Comparison of ENCODE assay signal across 8 cellular contexts in the genomic region with DNA sequence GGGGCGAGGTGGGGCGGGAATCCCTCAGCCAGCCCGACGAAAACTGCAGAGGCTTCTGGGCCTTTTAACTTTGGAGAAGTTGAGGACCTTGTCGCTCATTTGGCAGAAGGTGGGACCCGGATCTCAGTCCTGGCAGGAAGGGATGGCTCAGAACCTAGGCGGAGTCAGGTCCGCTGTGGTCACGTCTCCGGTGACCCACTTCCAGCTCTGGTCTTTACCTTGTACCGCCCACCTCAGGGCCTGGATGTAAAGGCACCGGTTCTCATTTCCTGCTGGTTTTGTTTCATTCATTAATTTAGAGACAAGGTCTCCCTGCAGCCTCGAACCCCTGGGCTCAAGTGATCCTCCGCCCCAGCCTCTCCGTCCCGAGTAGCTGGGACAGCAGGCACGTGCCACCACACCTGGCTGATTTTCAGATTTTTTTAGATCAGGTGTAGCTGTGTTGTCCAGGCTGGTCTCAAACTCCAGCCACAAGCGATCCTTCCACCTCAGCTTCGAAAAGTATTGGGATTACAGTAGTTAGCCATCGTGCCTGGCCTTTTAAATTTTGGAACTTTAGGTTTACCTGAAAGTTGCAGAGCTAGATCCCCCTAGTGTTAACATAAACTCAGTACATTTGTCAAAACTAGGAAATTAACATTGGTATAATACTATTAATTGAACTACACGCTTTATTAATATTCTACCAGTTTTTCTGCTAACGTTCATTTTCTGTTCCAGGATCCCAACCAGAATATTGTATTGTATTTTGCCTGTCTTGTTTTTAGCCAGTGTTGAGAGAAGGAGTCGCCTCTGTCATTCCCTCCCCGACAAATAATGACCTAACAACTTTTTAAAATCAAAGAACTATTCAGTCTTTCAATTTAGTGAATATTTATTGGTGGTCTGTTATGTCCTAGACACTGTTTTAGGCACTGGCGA. TPM values are rescaled to one million over a fixed set of nuclear protein-coding genes. Genes with fewer than 3 reads are reported as not detected.
DNase-seq lines count a peak whose midpoint lies in the region; ATAC-seq lines count a peak whose summit lies in the region.

No MANE protein-coding gene starts in this region.

- WGBS in trophoblast cell (ENCODE audit: extremely low coverage, insufficient coverage, insufficient read length) = no CpG with 5 or more reads among the region's 25 CpGs

- POLR2A ChIA-PET in CD4-positive, alpha-beta memory T cell (lab: Charles Lee; ENCODE audit: partially characterized antibody) = interaction anchor here (0.9 to 3.8 kb wide), 9 partner anchors 9 to 88 kb away, joined by 3 to 102 read pairs (median 5); partner anchors contain the start of genes C18orf54, MBD2 and STARD6

- peak in 4 of 5 donors; percentile 37 to 45 (median 40) for DNase-seq in CD4-positive, alpha-beta memory T cell
- peak; percentile 90 for DNase-seq in OCI-M1 (lab: John Stamatoyannopoulos, UW)
- peak; percentile 63 for DNase-seq in activated naive CD4-positive, alpha-beta T cell treated with Interleukin-2 at 50 U/mL for 16 hours
- no peak for DNase-seq in Right ventricle myocardium inferior (ENCODE audit: missing footprints)
- DNase-seq in trophoblast cell = peak; percentile 76 to 80
- DNase-seq in amniotic stem cell (lab: John Stamatoyannopoulos, UW) = no peak

- peak overlapping the region; percentile 92 for H2AK5ac ChIP-seq in trophoblast cell (ENCODE audit: low read length)

- H2BK5ac ChIP-seq in trophoblast cell (ENCODE audit: low read depth, low read length, poor library complexity) = peak overlapping the region; percentile 98

- H3K4me3 Mint-ChIP-seq in CD4-positive, alpha-beta memory T cell = peak overlapping the region; percentile 90 to 98 (median 93)

- peak overlapping the region; percentile 83 for H3K9ac ChIP-seq in trophoblast cell (ENCODE audit: low read length)

- intact Hi-C loops in CD4-positive, alpha-beta memory T cell (cut with micrococcal nuclease) = loop anchor here (1.0 kb wide), 4 partner anchors 46 to 151 kb away; partner anchors contain the start of genes C18orf54, MBD2 and STARD6
- intact Hi-C loops in Right ventricle myocardium inferior (cut with DNase I) = loop anchor here (1.0 to 10.0 kb wide), 2 partner anchors 46 to 115 kb away; partner anchors contain the start of gene MBD2

- peak overlapping the region; percentile 88 to 100 (median 99) for H3K27ac Mint-ChIP-seq in CD4-positive, alpha-beta memory T cell

- CTCF ChIA-PET in CD4-positive, alpha-beta memory T cell (lab: Charles Lee; ENCODE audit: partially characterized antibody) = interaction anchor here (0.7 to 5.0 kb wide), 15 partner anchors 10 to 362 kb away, joined by 3 to 88 read pairs (median 4); partner anchors contain the start of genes C18orf54, MBD2 and STARD6

- H3K27me3 ChIP-seq in CD4-positive, alpha-beta memory T cell (ENCODE audit: insufficient read depth, low read length) = no peaks in the 10 kb centered on the region
- H3K27me3 ChIP-seq in trophoblast cell (ENCODE audit: insufficient read depth, low read length) = no peaks in the 10 kb centered on the region

- H3K79me2 ChIP-seq in trophoblast cell (ENCODE audit: control insufficient read depth, insufficient read depth, low read length, poor library complexity) = peaks cover 8% of the 10 kb centered on the region

- H3K9me3 ChIP-seq in CD4-positive, alpha-beta memory T cell (ENCODE audit: control insufficient read depth in 1 of 2, low read length in 2 of 2) = no peaks in the 10 kb centered on the region
- no peaks in the 10 kb centered on the region for H3K9me3 ChIP-seq in trophoblast cell (ENCODE audit: insufficient read depth, low read depth, low read length)

- H3K4ac ChIP-seq in trophoblast cell (ENCODE audit: low read depth, low read length) = peak overlapping the region; percentile 97

- ATAC-seq in GM19397 (IDR thresholded peaks at IDR 0.05; ENCODE audit: unreplicated experiment) (peak; percentile 29), HG03460 (IDR thresholded peaks at IDR 0.05; ENCODE audit: unreplicated experiment) (peak; percentile 45), Right ventricle myocardium inferior (peak; percentile 50)

- peak overlapping the region; percentile 82 for H4K12ac ChIP-seq in trophoblast cell (ENCODE audit: low read depth, low read length)

- peak overlapping the region; percentile 68 for H3K14ac ChIP-seq in trophoblast cell (ENCODE audit: low read length)

- H3K27ac ChIP-seq in CD4-positive, alpha-beta memory T cell (ENCODE audit: low read depth, low read length) = peak overlapping the region; percentile 77
- H3K27ac ChIP-seq in trophoblast cell (ENCODE audit: low read depth, low read length) = peak overlapping the region; percentile 95

- H4K8ac ChIP-seq in trophoblast cell (ENCODE audit: low read depth, low read length) = peak overlapping the region; percentile 99

- H3K27me3 Mint-ChIP-seq in CD4-positive, alpha-beta memory T cell = no peaks in the 10 kb centered on the region

- H3K9me3 Mint-ChIP-seq in CD4-positive, alpha-beta memory T cell = peaks cover 0 to 2% (median 0%) of the 10 kb centered on the region in 8 donors

- peak overlapping the region; percentile 70 to 86 for H3K4me3 ChIP-seq in CD4-positive, alpha-beta memory T cell (ENCODE audit: low read length in 2 of 2)
- H3K4me3 ChIP-seq in trophoblast cell (ENCODE audit: low read depth, low read length) = peak overlapping the region; percentile 83

- peaks cover 14% of the 10 kb centered on the region for H3K79me1 ChIP-seq in trophoblast cell (ENCODE audit: low read length)

- H3K36me3 Mint-ChIP-seq in CD4-positive, alpha-beta memory T cell = peaks cover 2 to 8% of the 10 kb centered on the region in 2 donors

- no peak overlapping the region for H3K23ac ChIP-seq in trophoblast cell (ENCODE audit: low read length)

- peak overlapping the region; percentile 38 for H2AFZ ChIP-seq in trophoblast cell (ENCODE audit: insufficient read depth, low read length, poor library complexity)

- peak overlapping the region; percentile 63 for H2BK12ac ChIP-seq in trophoblast cell (ENCODE audit: low read length)

- H3K36me3 ChIP-seq in CD4-positive, alpha-beta memory T cell (ENCODE audit: insufficient read depth, low read length) = no peaks in the 10 kb centered on the region
- peaks cover 0 to 1% of the 10 kb centered on the region in 2 experiments for H3K36me3 ChIP-seq in trophoblast cell (ENCODE audit: control insufficient read depth in 1 of 2, insufficient read depth in 2 of 2, low read length in 2 of 2)

- peak overlapping the region; percentile 99 for H4K91ac ChIP-seq in trophoblast cell (ENCODE audit: low read depth, low read length)

- H3K4me2 ChIP-seq in trophoblast cell (ENCODE audit: low read length) = peak overlapping the region; percentile 66

- peaks cover 11 to 36% (median 19%) of the 10 kb centered on the region in 4 donors for H3K4me1 Mint-ChIP-seq in CD4-positive, alpha-beta memory T cell

- peak overlapping the region; percentile 95 for H2BK120ac ChIP-seq in trophoblast cell (ENCODE audit: insufficient read depth, low read length, poor library complexity)

- H3K18ac ChIP-seq in trophoblast cell (ENCODE audit: low read length) = peak overlapping the region; percentile 86

- H3K4me1 ChIP-seq in CD4-positive, alpha-beta memory T cell (ENCODE audit: insufficient read depth, low read length) = peaks cover 18% of the 10 kb centered on the region
- peaks cover 0 to 2% of the 10 kb centered on the region in 2 experiments for H3K4me1 ChIP-seq in trophoblast cell (ENCODE audit: control insufficient read depth in 1 of 2, insufficient read depth in 2 of 2, low read length in 2 of 2)

RNA-seq across cellular contexts. Expression of gene POLI, which starts 0.9 kb away (rescaled TPM):
- total RNA-seq in CD4-positive, alpha-beta memory T cell = 10 to 100 TPM; 53.2 to 58.4 TPM
- polyA plus RNA-seq in CD4-positive, alpha-beta memory T cell = 1 to 10 TPM; 5.9 to 8.2 TPM
- 21.0 TPM for total RNA-seq in Right ventricle myocardium inferior
- 19.2 and 22.4 TPM in 2 replicates for polyA plus RNA-seq in trophoblast cell (2013)

RNA-seq across cellular contexts. Expression of gene MBD2, which starts 45.7 kb away (rescaled TPM):
- 100 to 1,000 TPM; 107 to 108 TPM for total RNA-seq in CD4-positive, alpha-beta memory T cell
- polyA plus RNA-seq in CD4-positive, alpha-beta memory T cell = 10 to 100 TPM in 1 of 2 donors, 1 to 10 TPM in 1; 4.2 to 26.7 TPM
- total RNA-seq in Right ventricle myocardium inferior = 45.1 TPM
- 33.1 and 34.2 TPM in 2 replicates for polyA plus RNA-seq in trophoblast cell (2013)

Comparison
In these comparisons a context has a peak if more than half of its experiments do, and no peak if none do; other contexts are left out.
1. DNase-seq: peak in CD4-positive, alpha-beta memory T cell (4 of 5), OCI-M1 (single experiment), activated naive CD4-positive, alpha-beta T cell treated with Interleukin-2 at 50 U/mL for 16 hours (single experiment) and trophoblast cell (2 of 2); none in Right ventricle myocardium inferior (single experiment) and amniotic stem cell (single experiment).
2. Peak in every context shown above with its lines, with median percentiles within 50 percentile points of each other: ATAC-seq.